ENCODE assay signal across 33 cellular contexts in the genomic region with DNA sequence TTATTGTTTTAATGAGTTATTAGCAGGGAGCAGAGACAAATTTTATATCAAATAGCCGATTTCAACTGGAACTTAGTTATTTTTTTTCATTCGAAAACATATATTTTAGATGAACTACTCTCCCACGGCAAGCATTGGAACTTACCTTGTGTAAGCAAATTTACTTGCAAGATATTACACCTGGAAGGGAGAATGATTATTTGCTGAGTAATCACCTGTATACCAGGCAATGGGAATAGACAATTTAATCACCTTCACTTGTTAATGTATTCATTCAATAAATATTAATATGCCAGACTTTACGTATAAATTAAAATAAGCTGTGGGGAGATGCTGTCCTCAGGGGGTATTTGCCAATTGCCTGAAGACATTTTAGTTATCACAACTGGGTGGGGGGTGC.
"Had no signal": no experiment of that assay in that cellular context is flagged by ENCODE, and none has a peak within 500 bp of the region (broad histone marks: within the 10 kb centered on the region; RNA-seq: fewer than 3 reads in every experiment).

No MANE protein-coding gene starts in this region.

- H3K4me1 ChIP-seq: adrenal gland, ascending aorta, body of pancreas, breast epithelium had no signal

- H3K27ac ChIP-seq: adrenal gland, ascending aorta, body of pancreas, brain microvascular endothelial cell, breast epithelium, cardiac muscle cell had no signal

- H3K27me3 ChIP-seq: adrenal gland, ascending aorta, body of pancreas, brain microvascular endothelial cell, breast epithelium, cardiac muscle cell had no signal

- H3K4me3 ChIP-seq: adrenal gland, ascending aorta, body of pancreas, breast epithelium, cardiac muscle cell had no signal

- DNase-seq: activated effector memory CD4-positive, alpha-beta T cell treated with anti-CD3 and anti-CD28 coated beads, Interleukin-2, amount 50 U/mL, for 16 hours; activated effector memory CD4-positive, alpha-beta T cell treated with Interleukin-2 at 50 U/mL for 16 hours; activated gamma-delta T cell; activated gamma-delta T cell treated with Interleukin-2 at 50 U/mL for 16 hours; activated naive CD4-positive, alpha-beta T cell; activated naive CD4-positive, alpha-beta T cell treated with anti-CD3 and anti-CD28 coated beads for 36 hours; activated naive CD4-positive, alpha-beta T cell treated with anti-CD3 and anti-CD28 coated beads, Interleukin-2, amount 10 ng/mL, durations not matched to agents 7 days and 5 days; activated naive CD4-positive, alpha-beta T cell treated with anti-CD3 and anti-CD28 coated beads, Interleukin-2, amount 50 U/mL, for 16 hours; activated naive CD4-positive, alpha-beta T cell treated with Interleukin-2 at 50 U/mL for 16 hours; activated naive CD8-positive, alpha-beta T cell treated with anti-CD3 and anti-CD28 coated beads for 36 hours; activated naive CD8-positive, alpha-beta T cell treated with anti-CD3 and anti-CD28 coated beads, Interleukin-2, amount 10 ng/mL, durations not matched to agents 7 days and 5 days; activated naive CD8-positive, alpha-beta T cell treated with anti-CD3 and anti-CD28 coated beads, Interleukin-2, amount 50 U/mL, for 24 hours; activated T-cell treated with anti-CD3 and anti-CD28 coated beads, Interleukin-2, amount 50 U/mL, for 1 hour; activated T-cell treated with anti-CD3 and anti-CD28 coated beads, Interleukin-2, amount 50 U/mL, for 24 hours; activated T-cell treated with anti-CD3 and anti-CD28 coated beads, Interleukin-2, amount 50 U/mL, for 4 hours; activated T-cell treated with anti-CD3 and anti-CD28 coated beads, Interleukin-2, amount 50 U/mL, for 48 hours; activated T-cell treated with anti-CD3 and anti-CD28 coated beads, Interleukin-2, amount 50 U/mL, for 72 hours; adrenal gland; amniotic stem cell; amygdala; aorta; body of pancreas; brain microvascular endothelial cell; caudate nucleus; central memory CD4-positive, alpha-beta T cell; cerebellar nuclear complex had no signal

- FAIRE-seq: astrocyte, bronchial epithelial cell had no signal

- H3K36me3 ChIP-seq: adrenal gland, ascending aorta, brain microvascular endothelial cell, breast epithelium, cardiac muscle cell had no signal

- H3K9me3 ChIP-seq: adrenal gland, ascending aorta, body of pancreas, breast epithelium had no signal

- ATAC-seq: activated naive CD4-positive, alpha-beta T cell treated with anti-CD3 and anti-CD28 coated beads, Interleukin-2, amount 50 U/mL, for 72 hours; activated naive CD8-positive, alpha-beta T cell treated with anti-CD3 and anti-CD28 coated beads, Interleukin-2, amount 50 U/mL, for 24 hours; activated T-cell treated with anti-CD3 and anti-CD28 coated beads, Interleukin-2, amount 50 U/mL, for 4 hours; activated T-cell treated with anti-CD3 and anti-CD28 coated beads, Interleukin-2, amount 50 U/mL, for 72 hours; activated T-helper 17 cell treated with anti-CD3 and anti-CD28 coated beads, Interleukin-2, amount 50 U/mL, for 72 hours; body of pancreas had no signal
